1 cellular context compared by ENCODE assay signal in the genomic region with DNA sequence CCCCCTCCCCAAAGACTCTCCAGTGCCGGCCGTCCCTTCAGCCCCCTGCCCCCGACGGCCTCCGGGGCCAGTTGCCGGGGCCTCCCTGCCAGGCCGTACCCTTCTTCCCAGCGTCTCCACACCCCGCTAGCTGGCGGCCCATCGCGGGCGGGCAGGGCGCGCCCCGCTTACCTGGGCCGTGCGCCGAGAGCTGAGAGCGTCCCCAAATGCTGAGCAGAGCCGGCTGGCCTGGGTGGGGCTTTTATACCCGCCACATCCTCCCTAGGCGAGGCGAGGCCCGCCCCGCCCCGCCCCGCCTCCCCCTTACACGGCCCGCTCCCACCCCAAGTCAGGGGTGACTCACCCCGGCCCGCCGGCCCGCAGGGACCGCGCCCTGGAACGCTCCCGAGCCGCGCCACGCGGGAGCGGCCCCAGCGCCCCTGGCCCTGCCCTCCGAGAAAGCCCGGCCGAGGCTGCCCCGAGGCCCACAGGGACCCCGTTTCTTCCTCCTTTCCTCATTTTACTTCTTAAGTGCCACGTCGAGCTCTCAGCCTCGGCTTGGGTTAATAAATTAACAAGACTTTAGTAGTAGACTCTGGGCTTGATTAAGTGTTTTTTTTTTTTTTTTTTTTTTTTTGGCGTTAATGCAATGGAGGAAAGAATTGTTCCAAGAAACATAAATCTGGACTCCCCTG.
TF ChIP-seq lines count a peak whose summit lies in the region.

A gene (minus strand): TSS at position 215 of the 674 bp plus-strand sequence. CDS start 11,911 bp downstream, outside the sequence.

TF ChIP-seq in HEK293, 187 proteins besides CTCF, POLR2A, EP300 and RAD21 (continued from another document):
- TF ChIP-seq, protein P1, sequence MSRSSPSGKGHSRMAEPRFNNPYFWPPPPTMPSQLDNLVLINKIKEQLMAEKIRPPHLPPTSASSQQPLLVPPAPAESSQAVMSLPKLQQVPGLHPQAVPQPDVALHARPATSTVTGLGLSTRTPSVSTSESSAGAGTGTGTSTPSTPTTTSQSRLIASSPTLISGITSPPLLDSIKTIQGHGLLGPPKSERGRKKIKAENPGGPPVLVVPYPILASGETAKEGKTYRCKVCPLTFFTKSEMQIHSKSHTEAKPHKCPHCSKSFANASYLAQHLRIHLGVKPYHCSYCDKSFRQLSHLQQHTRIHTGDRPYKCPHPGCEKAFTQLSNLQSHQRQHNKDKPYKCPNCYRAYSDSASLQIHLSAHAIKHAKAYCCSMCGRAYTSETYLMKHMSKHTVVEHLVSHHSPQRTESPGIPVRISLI (tag by site-specific recombination; IDR thresholded peaks at IDR 0.05), result 0 out of 2 replicates have a peak, but pooled peaks have one; percentile 32
- TF ChIP-seq, protein P2, sequence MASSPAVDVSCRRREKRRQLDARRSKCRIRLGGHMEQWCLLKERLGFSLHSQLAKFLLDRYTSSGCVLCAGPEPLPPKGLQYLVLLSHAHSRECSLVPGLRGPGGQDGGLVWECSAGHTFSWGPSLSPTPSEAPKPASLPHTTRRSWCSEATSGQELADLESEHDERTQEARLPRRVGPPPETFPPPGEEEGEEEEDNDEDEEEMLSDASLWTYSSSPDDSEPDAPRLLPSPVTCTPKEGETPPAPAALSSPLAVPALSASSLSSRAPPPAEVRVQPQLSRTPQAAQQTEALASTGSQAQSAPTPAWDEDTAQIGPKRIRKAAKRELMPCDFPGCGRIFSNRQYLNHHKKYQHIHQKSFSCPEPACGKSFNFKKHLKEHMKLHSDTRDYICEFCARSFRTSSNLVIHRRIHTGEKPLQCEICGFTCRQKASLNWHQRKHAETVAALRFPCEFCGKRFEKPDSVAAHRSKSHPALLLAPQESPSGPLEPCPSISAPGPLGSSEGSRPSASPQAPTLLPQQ (tag by site-specific recombination; IDR thresholded peaks at IDR 0.05), result no peak
- TF ChIP-seq KLF10 (tag by site-specific recombination; IDR thresholded peaks at IDR 0.05) (peak; percentile 45), ZBTB8A (tag by site-specific recombination; IDR thresholded peaks at IDR 0.05) (no peak), ZNF585B (tag by site-specific recombination; IDR thresholded peaks at IDR 0.05) (no peak), WT1 (tag by site-specific recombination; IDR thresholded peaks at IDR 0.05) (no peak), ZNF394 (tag by site-specific recombination; IDR thresholded peaks at IDR 0.05; ENCODE audit: borderline replicate concordance) (no peak), HOXC10 (CRISPR knock-in tag; IDR thresholded peaks at IDR 0.05) (no peak), ZNF16 (tag by site-specific recombination; IDR thresholded peaks at IDR 0.05; ENCODE audit: low read depth) (no peak), RBAK (tag by site-specific recombination; IDR thresholded peaks at IDR 0.05) (no peak), MZF1 (tag by site-specific recombination; IDR thresholded peaks at IDR 0.05; ENCODE audit: borderline replicate concordance) (peak; percentile 87; the same call in 1 of the 2 replicates), IKZF3 (tag by site-specific recombination; IDR thresholded peaks at IDR 0.05) (no peak), ZNF2 (tag by site-specific recombination; IDR thresholded peaks at IDR 0.05) (no peak), ZNF747 (tag by site-specific recombination; IDR thresholded peaks at IDR 0.05) (no peak), SETDB1 (IDR thresholded peaks at IDR 0.05; ENCODE audit: insufficient read length, low read length) (no peak), ZNF335 (tag by site-specific recombination; conservative IDR thresholded peaks at IDR 0.05) (peak; percentile 93), ZNF155 (tag by site-specific recombination; IDR thresholded peaks at IDR 0.05) (no peak), ZBTB17 (tag by site-specific recombination; IDR thresholded peaks at IDR 0.05) (peak; percentile 60), ZXDB (tag by site-specific recombination; IDR thresholded peaks at IDR 0.05) (no peak), ZBTB20 (tag by site-specific recombination; IDR thresholded peaks at IDR 0.05) (0 out of 2 replicates have a peak, but pooled peaks have one; percentile 19)
- TF ChIP-seq, protein P3, sequence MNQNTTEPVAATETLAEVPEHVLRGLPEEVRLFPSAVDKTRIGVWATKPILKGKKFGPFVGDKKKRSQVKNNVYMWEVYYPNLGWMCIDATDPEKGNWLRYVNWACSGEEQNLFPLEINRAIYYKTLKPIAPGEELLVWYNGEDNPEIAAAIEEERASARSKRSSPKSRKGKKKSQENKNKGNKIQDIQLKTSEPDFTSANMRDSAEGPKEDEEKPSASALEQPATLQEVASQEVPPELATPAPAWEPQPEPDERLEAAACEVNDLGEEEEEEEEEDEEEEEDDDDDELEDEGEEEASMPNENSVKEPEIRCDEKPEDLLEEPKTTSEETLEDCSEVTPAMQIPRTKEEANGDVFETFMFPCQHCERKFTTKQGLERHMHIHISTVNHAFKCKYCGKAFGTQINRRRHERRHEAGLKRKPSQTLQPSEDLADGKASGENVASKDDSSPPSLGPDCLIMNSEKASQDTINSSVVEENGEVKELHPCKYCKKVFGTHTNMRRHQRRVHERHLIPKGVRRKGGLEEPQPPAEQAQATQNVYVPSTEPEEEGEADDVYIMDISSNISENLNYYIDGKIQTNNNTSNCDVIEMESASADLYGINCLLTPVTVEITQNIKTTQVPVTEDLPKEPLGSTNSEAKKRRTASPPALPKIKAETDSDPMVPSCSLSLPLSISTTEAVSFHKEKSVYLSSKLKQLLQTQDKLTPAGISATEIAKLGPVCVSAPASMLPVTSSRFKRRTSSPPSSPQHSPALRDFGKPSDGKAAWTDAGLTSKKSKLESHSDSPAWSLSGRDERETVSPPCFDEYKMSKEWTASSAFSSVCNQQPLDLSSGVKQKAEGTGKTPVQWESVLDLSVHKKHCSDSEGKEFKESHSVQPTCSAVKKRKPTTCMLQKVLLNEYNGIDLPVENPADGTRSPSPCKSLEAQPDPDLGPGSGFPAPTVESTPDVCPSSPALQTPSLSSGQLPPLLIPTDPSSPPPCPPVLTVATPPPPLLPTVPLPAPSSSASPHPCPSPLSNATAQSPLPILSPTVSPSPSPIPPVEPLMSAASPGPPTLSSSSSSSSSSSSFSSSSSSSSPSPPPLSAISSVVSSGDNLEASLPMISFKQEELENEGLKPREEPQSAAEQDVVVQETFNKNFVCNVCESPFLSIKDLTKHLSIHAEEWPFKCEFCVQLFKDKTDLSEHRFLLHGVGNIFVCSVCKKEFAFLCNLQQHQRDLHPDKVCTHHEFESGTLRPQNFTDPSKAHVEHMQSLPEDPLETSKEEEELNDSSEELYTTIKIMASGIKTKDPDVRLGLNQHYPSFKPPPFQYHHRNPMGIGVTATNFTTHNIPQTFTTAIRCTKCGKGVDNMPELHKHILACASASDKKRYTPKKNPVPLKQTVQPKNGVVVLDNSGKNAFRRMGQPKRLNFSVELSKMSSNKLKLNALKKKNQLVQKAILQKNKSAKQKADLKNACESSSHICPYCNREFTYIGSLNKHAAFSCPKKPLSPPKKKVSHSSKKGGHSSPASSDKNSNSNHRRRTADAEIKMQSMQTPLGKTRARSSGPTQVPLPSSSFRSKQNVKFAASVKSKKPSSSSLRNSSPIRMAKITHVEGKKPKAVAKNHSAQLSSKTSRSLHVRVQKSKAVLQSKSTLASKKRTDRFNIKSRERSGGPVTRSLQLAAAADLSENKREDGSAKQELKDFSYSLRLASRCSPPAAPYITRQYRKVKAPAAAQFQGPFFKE (tag by site-specific recombination; IDR thresholded peaks at IDR 0.05; ENCODE audit: borderline replicate concordance), result no peak
- TF ChIP-seq, protein P4, sequence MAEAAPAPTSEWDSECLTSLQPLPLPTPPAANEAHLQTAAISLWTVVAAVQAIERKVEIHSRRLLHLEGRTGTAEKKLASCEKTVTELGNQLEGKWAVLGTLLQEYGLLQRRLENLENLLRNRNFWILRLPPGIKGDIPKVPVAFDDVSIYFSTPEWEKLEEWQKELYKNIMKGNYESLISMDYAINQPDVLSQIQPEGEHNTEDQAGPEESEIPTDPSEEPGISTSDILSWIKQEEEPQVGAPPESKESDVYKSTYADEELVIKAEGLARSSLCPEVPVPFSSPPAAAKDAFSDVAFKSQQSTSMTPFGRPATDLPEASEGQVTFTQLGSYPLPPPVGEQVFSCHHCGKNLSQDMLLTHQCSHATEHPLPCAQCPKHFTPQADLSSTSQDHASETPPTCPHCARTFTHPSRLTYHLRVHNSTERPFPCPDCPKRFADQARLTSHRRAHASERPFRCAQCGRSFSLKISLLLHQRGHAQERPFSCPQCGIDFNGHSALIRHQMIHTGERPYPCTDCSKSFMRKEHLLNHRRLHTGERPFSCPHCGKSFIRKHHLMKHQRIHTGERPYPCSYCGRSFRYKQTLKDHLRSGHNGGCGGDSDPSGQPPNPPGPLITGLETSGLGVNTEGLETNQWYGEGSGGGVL (tag by site-specific recombination; IDR thresholded peaks at IDR 0.05), result peak; percentile 29
